10 cellular contexts compared by ENCODE assay signal in the genomic region with DNA sequence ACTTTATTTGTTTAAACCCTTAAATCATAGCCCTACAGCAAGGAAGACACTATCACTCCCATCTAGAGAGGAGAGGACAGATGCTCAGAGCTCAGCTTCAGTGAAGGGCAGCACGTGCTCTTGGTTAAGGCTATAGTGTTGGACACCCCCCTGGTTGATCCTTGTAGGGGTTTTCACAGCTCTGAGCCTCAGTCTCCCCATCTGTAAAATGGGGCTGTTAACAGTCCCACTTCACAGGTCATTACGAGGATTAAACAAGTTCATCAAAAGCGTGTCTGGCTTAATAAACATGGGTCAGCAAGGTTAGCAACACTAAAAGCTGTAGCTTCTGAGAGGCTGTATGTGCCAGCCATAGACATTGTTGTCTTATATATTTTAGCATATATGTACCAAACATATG.
"Had no signal": no experiment of that assay in that cellular context is flagged by ENCODE, and none has a peak within 500 bp of the region (broad histone marks: within the 10 kb centered on the region; RNA-seq: fewer than 3 reads in every experiment).

No MANE protein-coding gene starts in this region.

- H3K4me3 Mint-ChIP-seq: activated CD4-positive, alpha-beta T cell treated with anti-CD3 and anti-CD28 coated beads, Interleukin-2, amount 10 ng/mL, durations not matched to agents 24 days and 14 days; activated CD8-positive, alpha-beta T cell treated with anti-CD3 and anti-CD28 coated beads, Interleukin-2, amount 10 ng/mL, durations not matched to agents 7 days and 5 days; activated naive CD4-positive, alpha-beta T cell treated with anti-CD3 and anti-CD28 coated beads, Interleukin-2, amount 10 ng/mL, durations not matched to agents 7 days and 5 days; activated T-helper 17 cell treated with anti-CD3 and anti-CD28 coated beads, Interleukin-2, amount 50 U/mL, for 72 hours; stimulated activated effector memory CD8-positive, alpha-beta T cell treated with anti-CD3 and anti-CD28 coated beads, Interleukin-12 subunit alpha, Interleukin-12 subunit beta, amount 100 ng/mL, for 72 hours had no signal

- H3K27ac ChIP-seq: epithelial cell of prostate had no signal

- H3K27me3 Mint-ChIP-seq: activated CD4-positive, alpha-beta T cell treated with anti-CD3 and anti-CD28 coated beads, Interleukin-2, amount 10 ng/mL, durations not matched to agents 24 days and 14 days; activated naive CD4-positive, alpha-beta T cell treated with anti-CD3 and anti-CD28 coated beads, Interleukin-2, amount 10 ng/mL, durations not matched to agents 7 days and 5 days; activated T-helper 17 cell treated with anti-CD3 and anti-CD28 coated beads, Interleukin-2, amount 50 U/mL, for 72 hours had no signal

- DNase-seq: activated CD4-positive, alpha-beta T cell treated with anti-CD3 and anti-CD28 coated beads, Interleukin-2, amount 10 ng/mL, durations not matched to agents 24 days and 14 days; activated CD4-positive, CD25-positive, alpha-beta regulatory T cell; activated CD8-positive, alpha-beta T cell treated with anti-CD3 and anti-CD28 coated beads, Interleukin-2, amount 10 ng/mL, durations not matched to agents 7 days and 5 days; activated naive CD4-positive, alpha-beta T cell treated with anti-CD3 and anti-CD28 coated beads, Interleukin-2, amount 10 ng/mL, durations not matched to agents 7 days and 5 days; dermis blood vessel endothelial cell; foreskin melanocyte; T-helper 2 cell had no signal

- H3K27ac Mint-ChIP-seq: activated naive CD4-positive, alpha-beta T cell treated with anti-CD3 and anti-CD28 coated beads, Interleukin-2, amount 10 ng/mL, durations not matched to agents 7 days and 5 days; activated T-helper 17 cell treated with anti-CD3 and anti-CD28 coated beads, Interleukin-2, amount 50 U/mL, for 72 hours had no signal

- H3K9me3 Mint-ChIP-seq: activated CD4-positive, alpha-beta T cell treated with anti-CD3 and anti-CD28 coated beads, Interleukin-2, amount 10 ng/mL, durations not matched to agents 24 days and 14 days; activated naive CD4-positive, alpha-beta T cell treated with anti-CD3 and anti-CD28 coated beads, Interleukin-2, amount 10 ng/mL, durations not matched to agents 7 days and 5 days; activated T-helper 17 cell treated with anti-CD3 and anti-CD28 coated beads, Interleukin-2, amount 50 U/mL, for 72 hours; stimulated activated effector memory CD8-positive, alpha-beta T cell treated with anti-CD3 and anti-CD28 coated beads, Interleukin-12 subunit alpha, Interleukin-12 subunit beta, amount 100 ng/mL, for 72 hours had no signal

- ATAC-seq: activated CD8-positive, alpha-beta T cell treated with anti-CD3 and anti-CD28 coated beads, Interleukin-2, amount 10 ng/mL, durations not matched to agents 7 days and 5 days; activated T-helper 17 cell treated with anti-CD3 and anti-CD28 coated beads, Interleukin-2, amount 50 U/mL, for 72 hours; stimulated activated effector memory CD8-positive, alpha-beta T cell treated with anti-CD3 and anti-CD28 coated beads, Interleukin-12 subunit alpha, Interleukin-12 subunit beta, amount 100 ng/mL, for 72 hours had no signal
